In genomic region chr16:58937661-58938060, GRCh38 we compare ENCODE assay signal across 16 cellular contexts.
"Had no signal": no experiment of that assay in that cellular context is flagged by ENCODE, and none has a peak within 500 bp of the region (broad histone marks: within the 10 kb centered on the region; RNA-seq: fewer than 3 reads in every experiment).

No MANE protein-coding gene starts in this region.

- H3K27me3 ChIP-seq: body of pancreas, tibial nerve had no signal

- H3K9me3 Mint-ChIP-seq: activated CD8-positive, alpha-beta T cell treated with anti-CD3 and anti-CD28 coated beads for 36 hours had no signal

- H3K36me3 Mint-ChIP-seq: activated naive CD8-positive, alpha-beta T cell had no signal

- ATAC-seq: activated CD4-positive, alpha-beta T cell treated with anti-CD3 and anti-CD28 coated beads for 36 hours; activated CD8-positive, alpha-beta T cell treated with anti-CD3 and anti-CD28 coated beads for 36 hours; activated T-cell treated with anti-CD3 and anti-CD28 coated beads, Interleukin-2, amount 50 U/mL, for 72 hours; body of pancreas had no signal

- H3K4me1 ChIP-seq: body of pancreas had no signal

- H3K27ac Mint-ChIP-seq: activated CD4-positive, alpha-beta T cell treated with anti-CD3 and anti-CD28 coated beads for 36 hours; activated CD8-positive, alpha-beta T cell treated with anti-CD3 and anti-CD28 coated beads for 36 hours; activated naive CD8-positive, alpha-beta T cell; activated T-cell treated with anti-CD3 and anti-CD28 coated beads, Interleukin-2, amount 50 U/mL, for 72 hours had no signal

- DNase-seq: activated CD4-positive, alpha-beta T cell treated with anti-CD3 and anti-CD28 coated beads for 36 hours; activated CD8-positive, alpha-beta T cell treated with anti-CD3 and anti-CD28 coated beads for 36 hours; activated gamma-delta T cell treated with Interleukin-2 at 50 U/mL for 16 hours; activated T-cell treated with anti-CD3 and anti-CD28 coated beads, Interleukin-2, amount 50 U/mL, for 72 hours; amygdala; body of pancreas; caudate nucleus; midbrain; posterior cingulate gyrus; stimulated activated CD4-positive, alpha-beta T cell treated with anti-CD3 and anti-CD28 coated beads, Interleukin-15, amount 100 ng/mL, for 24 hours; stimulated activated CD4-positive, alpha-beta T cell treated with anti-CD3 and anti-CD28 coated beads, Interleukin-4, amount 100 ng/mL, for 1 hour; stimulated activated naive CD4-positive, alpha-beta T cell treated with Interleukin-2 at 50 U/mL for 16 hours; substantia nigra had no signal

- H3K36me3 ChIP-seq: tibial nerve had no signal

- H3K27ac ChIP-seq: body of pancreas, tibial nerve had no signal

- H3K4me3 Mint-ChIP-seq: activated CD4-positive, alpha-beta T cell treated with anti-CD3 and anti-CD28 coated beads for 36 hours; activated CD8-positive, alpha-beta T cell treated with anti-CD3 and anti-CD28 coated beads for 36 hours; activated naive CD8-positive, alpha-beta T cell; activated T-cell treated with anti-CD3 and anti-CD28 coated beads, Interleukin-2, amount 50 U/mL, for 72 hours had no signal

- H3K4me3 ChIP-seq: body of pancreas, lung, tibial nerve had no signal

- H3K4me1 Mint-ChIP-seq: activated CD4-positive, alpha-beta T cell treated with anti-CD3 and anti-CD28 coated beads for 36 hours had no signal

- H3K9me3 ChIP-seq: body of pancreas had no signal

- H3K27me3 Mint-ChIP-seq: activated CD8-positive, alpha-beta T cell treated with anti-CD3 and anti-CD28 coated beads for 36 hours had no signal
